26 cellular contexts compared by ENCODE assay signal in the genomic region with DNA sequence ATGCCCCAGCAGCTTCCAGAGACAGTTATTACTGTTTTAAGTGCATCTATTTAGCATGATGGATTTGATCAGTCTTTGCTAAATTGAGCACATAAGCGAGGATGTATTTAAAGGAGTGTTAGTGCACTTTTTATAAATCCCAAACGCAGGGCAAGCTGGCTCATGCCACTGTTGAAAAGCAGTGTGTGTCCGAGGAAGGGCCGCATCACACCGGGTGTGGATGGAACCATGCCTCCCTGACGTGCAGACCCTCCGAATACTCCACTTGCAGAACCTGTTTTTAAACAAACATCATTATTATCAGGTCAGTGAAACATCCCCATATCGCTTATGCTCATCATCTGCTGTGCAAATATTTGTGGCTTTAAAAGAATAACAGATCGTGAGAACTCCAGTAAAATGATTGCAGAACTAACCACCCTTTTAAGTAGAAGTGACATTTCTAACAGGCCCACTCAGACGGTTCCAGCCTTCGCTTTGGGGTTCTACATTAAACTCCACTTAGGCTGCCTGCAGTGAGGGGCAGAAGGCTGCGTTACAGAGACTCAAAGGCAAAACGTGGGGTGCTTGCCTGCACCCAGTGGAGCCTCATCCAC.
DNase-seq lines count a peak whose midpoint lies in the region; ATAC-seq and TF ChIP-seq lines count a peak whose summit lies in the region.
"Had no signal": no experiment of that assay in that cellular context is flagged by ENCODE, and none has a peak within 500 bp of the region (broad histone marks: within the 10 kb centered on the region; RNA-seq: fewer than 3 reads in every experiment).

No MANE protein-coding gene starts in this region.

- H3K9me3 ChIP-seq in Caco-2 (peaks cover 4% of the 10 kb centered on the region), IMR-90 (ENCODE audit: control insufficient read depth, insufficient read depth, low read length) (no peaks in the 10 kb centered on the region), iPS-18c (ENCODE audit: control insufficient read depth, insufficient read depth, low read length) (no peaks in the 10 kb centered on the region)
- no peaks in the 10 kb centered on the region for H3K9me3 ChIP-seq in naive thymus-derived CD4-positive, alpha-beta T cell (ENCODE audit: control insufficient read depth in 2 of 3, low read length in 3 of 3)
- H3K9me3 ChIP-seq: BLaER1 treated with 17β-estradiol and CSF1 and Interleukin-3, amounts not matched to agents 10 nM and 100 nM; Peyer's patch; prostate gland; testis had no signal

- H3K4me2 ChIP-seq in IMR-90 (ENCODE audit: low read depth, low read length) = no peak overlapping the region
- H3K4me2 ChIP-seq: BLaER1 treated with 17β-estradiol and CSF1 and Interleukin-3, amounts not matched to agents 10 nM and 100 nM had no signal

- no peak overlapping the region for H2AFZ ChIP-seq in IMR-90 (replicated peaks; ENCODE audit: low read length, poor library complexity)

- no peak for TF ChIP-seq RAD21 in IMR-90 (IDR thresholded peaks at IDR 0.05; ENCODE audit: low read length)

- no peak overlapping the region for H2BK5ac ChIP-seq in IMR-90 (ENCODE audit: low read depth, low read length, poor library complexity, severe bottlenecking)

- intact Hi-C loops in Caco-2 (cut with micrococcal nuclease; ENCODE audit: unreplicated experiment) = no loop called here
- intact Hi-C loops in IMR-90 (cut with micrococcal nuclease) = no loop called here
- intact Hi-C loops in naive thymus-derived CD4-positive, alpha-beta T cell (cut with micrococcal nuclease) = no loop called here

- H3K4ac ChIP-seq in IMR-90 (ENCODE audit: low read depth, low read length) = no peak overlapping the region

- no peaks in the 10 kb centered on the region for H3K36me3 ChIP-seq in Caco-2 (ENCODE audit: control insufficient read depth, insufficient read depth, low read length)
- no peaks in the 10 kb centered on the region for H3K36me3 ChIP-seq in IMR-90 (ENCODE audit: control insufficient read depth, insufficient read depth, low read length)
- H3K36me3 ChIP-seq in naive thymus-derived CD4-positive, alpha-beta T cell (ENCODE audit: control insufficient read depth in 2 of 3, insufficient read depth in 3 of 3, low read length in 3 of 3) = no peaks in the 10 kb centered on the region
- H3K36me3 ChIP-seq: BLaER1 treated with 17β-estradiol and CSF1 and Interleukin-3, amounts not matched to agents 10 nM and 100 nM; brain microvascular endothelial cell; Peyer's patch; prostate gland had no signal

- peaks cover 4% of the 10 kb centered on the region for H3K4me1 Mint-ChIP-seq in Caco-2 (ENCODE audit: low read depth, unreplicated experiment)
- H3K4me1 Mint-ChIP-seq in naive thymus-derived CD4-positive, alpha-beta T cell = no peaks in the 10 kb centered on the region
- H3K4me1 Mint-ChIP-seq: activated B cell treated with CpG ODN at 0.5 μM for 24 hours, memory B cell had no signal

- peaks cover 38% of the 10 kb centered on the region for H3K4me1 ChIP-seq in Caco-2
- H3K4me1 ChIP-seq in IMR-90 (ENCODE audit: control insufficient read depth, insufficient read depth, low read length) = 0 out of 2 replicates have a peak, but pooled peaks cover 2% of the 10 kb centered on the region
- no peaks in the 10 kb centered on the region for H3K4me1 ChIP-seq in naive thymus-derived CD4-positive, alpha-beta T cell (ENCODE audit: control insufficient read depth in 2 of 2, insufficient read depth in 2 of 2, low read length in 2 of 2)
- H3K4me1 ChIP-seq: BLaER1 treated with 17β-estradiol and CSF1 and Interleukin-3, amounts not matched to agents 10 nM and 100 nM; Peyer's patch; prostate gland had no signal

- no peak overlapping the region for H3K27ac Mint-ChIP-seq in Caco-2 (ENCODE audit: unreplicated experiment)
- no peak overlapping the region for H3K27ac Mint-ChIP-seq in naive thymus-derived CD4-positive, alpha-beta T cell
- H3K27ac Mint-ChIP-seq: activated B cell treated with CpG ODN at 0.5 μM for 24 hours; activated T-cell treated with anti-CD3 and anti-CD28 coated beads, Interleukin-2, amount 50 U/mL, for 72 hours; memory B cell had no signal

- no peak overlapping the region for H3K9ac ChIP-seq in IMR-90 (ENCODE audit: low read depth, low read length)
- H3K9ac ChIP-seq: BLaER1 treated with 17β-estradiol and CSF1 and Interleukin-3, amounts not matched to agents 10 nM and 100 nM had no signal

- H3K18ac ChIP-seq in IMR-90 (ENCODE audit: low read depth, low read length) = no peak overlapping the region

- H3K56ac ChIP-seq in IMR-90 (ENCODE audit: extremely low read depth, insufficient read depth, low read length) = no peak overlapping the region

- no peak overlapping the region for H2BK20ac ChIP-seq in IMR-90 (ENCODE audit: low read depth, low read length)

- no peak overlapping the region for H4K8ac ChIP-seq in IMR-90 (ENCODE audit: low read depth in 2 of 2, low read length in 2 of 2)

- H4K5ac ChIP-seq in IMR-90 (ENCODE audit: low read depth, low read length) = no peak overlapping the region

- dilution Hi-C loops in IMR-90 (cut with HindIII; ENCODE audit: low sequenced_read_pairs, unreplicated experiment) = no loop called here

- CTCF ChIA-PET in Caco-2 (lab: Charles Lee) (no interaction called here), IMR-90 (lab: Yijun Ruan, JAX) (no interaction called here)
- CTCF ChIA-PET in naive thymus-derived CD4-positive, alpha-beta T cell (lab: Charles Lee) = no interaction called here

- H3K4me3 Mint-ChIP-seq in Caco-2 (ENCODE audit: unreplicated experiment) = no peak overlapping the region
- H3K4me3 Mint-ChIP-seq in naive thymus-derived CD4-positive, alpha-beta T cell = no peak overlapping the region
- H3K4me3 Mint-ChIP-seq: activated B cell treated with CpG ODN at 0.5 μM for 24 hours; activated T-cell treated with anti-CD3 and anti-CD28 coated beads, Interleukin-2, amount 50 U/mL, for 72 hours; memory B cell had no signal

- H3K9me3 Mint-ChIP-seq in Caco-2 (ENCODE audit: unreplicated experiment) = peaks cover 2% of the 10 kb centered on the region
- peaks cover 0 to 2% (median 0%) of the 10 kb centered on the region in 11 donors for H3K9me3 Mint-ChIP-seq in naive thymus-derived CD4-positive, alpha-beta T cell
- H3K9me3 Mint-ChIP-seq: activated B cell treated with CpG ODN at 0.5 μM for 24 hours; activated T-cell treated with anti-CD3 and anti-CD28 coated beads, Interleukin-2, amount 50 U/mL, for 72 hours; memory B cell had no signal

- no peaks in the 10 kb centered on the region for H3K27me3 Mint-ChIP-seq in Caco-2 (ENCODE audit: insufficient read depth, unreplicated experiment)
- peaks cover 0 to 18% (median 4%) of the 10 kb centered on the region in 5 donors for H3K27me3 Mint-ChIP-seq in naive thymus-derived CD4-positive, alpha-beta T cell
- H3K27me3 Mint-ChIP-seq: activated B cell treated with CpG ODN at 0.5 μM for 24 hours, memory B cell had no signal

- H3K23ac ChIP-seq in IMR-90 (ENCODE audit: low read depth, low read length) = no peak overlapping the region

- no peaks in the 10 kb centered on the region; a peak in 1 of 4 replicates for H3K79me1 ChIP-seq in IMR-90 (ENCODE audit: low read depth in 1 of 2, low read length in 2 of 2)

- POLR2A ChIA-PET in Caco-2 (lab: Charles Lee) = no interaction called here
- POLR2A ChIA-PET in IMR-90 (lab: Charles Lee; ENCODE audit: unreplicated experiment) = no interaction called here
- POLR2A ChIA-PET in naive thymus-derived CD4-positive, alpha-beta T cell (lab: Charles Lee) = no interaction called here

- peaks cover 8% of the 10 kb centered on the region; the same call in 1 of the 2 replicates for H3K9me1 ChIP-seq in IMR-90 (ENCODE audit: insufficient read depth, low read length)

- ATAC-seq in IMR-90 (ENCODE audit: low read depth) = no peak; the same call in 1 of the 2 replicates
- ATAC-seq in HG03097 (IDR thresholded peaks at IDR 0.05; ENCODE audit: low FRiP score, unreplicated experiment) = no peak
- ATAC-seq in naive thymus-derived CD4-positive, alpha-beta T cell = no peak
- ATAC-seq: activated T-cell treated with anti-CD3 and anti-CD28 coated beads, Interleukin-2, amount 50 U/mL, for 72 hours; left cardiac atrium had no signal

- H3K27me3 ChIP-seq in Caco-2 (replicated peaks; ENCODE audit: control insufficient read depth, insufficient read depth, low read length) (no peaks in the 10 kb centered on the region), IMR-90 (ENCODE audit: control insufficient read depth, insufficient read depth, low read length) (peaks cover 3% of the 10 kb centered on the region)
- no peaks in the 10 kb centered on the region for H3K27me3 ChIP-seq in naive thymus-derived CD4-positive, alpha-beta T cell (ENCODE audit: control insufficient read depth in 2 of 2, insufficient read depth in 2 of 2, low read length in 2 of 2)
- H3K27me3 ChIP-seq: BLaER1 treated with 17β-estradiol and CSF1 and Interleukin-3, amounts not matched to agents 10 nM and 100 nM; brain microvascular endothelial cell; Peyer's patch; testis had no signal

- H2AK9ac ChIP-seq in IMR-90 (replicated peaks; ENCODE audit: low read depth, low read length, poor library complexity) = no peak overlapping the region

- no peak overlapping the region for H3K4me3 ChIP-seq in Caco-2 (ENCODE audit: low read depth, low read length)
- no peak overlapping the region for H3K4me3 ChIP-seq in IMR-90 (ENCODE audit: insufficient read depth, low read depth, low read length)
- H3K4me3 ChIP-seq in iPS-18c (ENCODE audit: insufficient read depth, low read depth, low read length) = 0 out of 2 replicates have a peak overlapping the region, but pooled peaks have one; percentile 22
- no peak overlapping the region for H3K4me3 ChIP-seq in naive thymus-derived CD4-positive, alpha-beta T cell (ENCODE audit: low read length)
- no peak overlapping the region for H3K4me3 ChIP-seq in foreskin fibroblast (ENCODE audit: low read depth in 1 of 2, low read length in 2 of 2)
- H3K4me3 ChIP-seq: BLaER1 treated with 17β-estradiol and CSF1 and Interleukin-3, amounts not matched to agents 10 nM and 100 nM; Peyer's patch; prostate gland; testis had no signal

- BruUV-seq in Caco-2 (replicated peaks; lab: Mats Ljungman, UMichigan) = no TSS peak
- BruUV-seq in IMR-90 (replicated peaks; lab: Mats Ljungman, UMichigan) = no TSS peak

- H3K14ac ChIP-seq in IMR-90 (replicated peaks; ENCODE audit: low read depth, low read length) = no peak overlapping the region

- H2BK15ac ChIP-seq in IMR-90 (ENCODE audit: low read depth, low read length) = no peak overlapping the region

- no peak overlapping the region for H3K27ac ChIP-seq in IMR-90 (ENCODE audit: insufficient read depth, low read length)
- peak overlapping the region; percentile 82 for H3K27ac ChIP-seq in VCaP
- no peak overlapping the region for H3K27ac ChIP-seq in naive thymus-derived CD4-positive, alpha-beta T cell (ENCODE audit: low read depth, low read length)
- H3K27ac ChIP-seq: BLaER1 treated with 17β-estradiol and CSF1 and Interleukin-3, amounts not matched to agents 10 nM and 100 nM; brain microvascular endothelial cell; Peyer's patch; prostate gland; testis had no signal

- DNase-seq in Caco-2 = peak; percentile 23 to 47
- DNase-seq in IMR-90 = peak; percentile 29
- DNase-seq in KG1 (lab: John Stamatoyannopoulos, UW) = no peak
- DNase-seq in naive thymus-derived CD4-positive, alpha-beta T cell = no peak
- no peak for DNase-seq in foreskin fibroblast
- DNase-seq: activated B cell treated with CpG ODN at 0.5 μM for 24 hours; activated naive CD4-positive, alpha-beta T cell; activated T-cell treated with anti-CD3 and anti-CD28 coated beads, Interleukin-2, amount 50 U/mL, for 72 hours; brain microvascular endothelial cell; effector CD4-positive, alpha-beta T cell; head of caudate nucleus; left cardiac atrium; NCI-H1694; NCI-H2171; NCI-H510A treated with DMSO at 0.1 percent for 48 hours; Peyer's patch; SIG-M5; stimulated activated CD4-positive, alpha-beta T cell treated with anti-CD3 and anti-CD28 coated beads, Interleukin-15, amount 100 ng/mL, for 24 hours; stimulated activated naive CD4-positive, alpha-beta T cell treated with Interleukin-2 at 50 U/mL for 16 hours; testis had no signal

- no peak for TF ChIP-seq CTCF in Caco-2 (IDR thresholded peaks at IDR 0.05; ENCODE audit: insufficient read depth in 1 of 2, low read depth in 1 of 2, low read length in 1 of 2, severe bottlenecking in 1 of 2, unreplicated experiment in 1 of 2)
- TF ChIP-seq CTCF in IMR-90 (conservative IDR thresholded peaks at IDR 0.05; ENCODE audit: low read depth, low read length) = no peak
- TF ChIP-seq CTCF in VCaP (conservative IDR thresholded peaks at IDR 0.05) = no peak
- TF ChIP-seq CTCF in foreskin fibroblast (IDR thresholded peaks at IDR 0.05; ENCODE audit: low read depth, low read length) = no peak

- H4K91ac ChIP-seq in IMR-90 (ENCODE audit: insufficient read depth, low read depth, low read length) = no peak overlapping the region

- 53% methylated on average over 7 of the region's 13 CpGs; no CpG with 5 or more reads in 1 of the 2 experiments for whole genome bisulfite sequencing in IMR-90 (ENCODE audit: extremely low coverage in 2 of 2, insufficient read length in 1 of 2), 2 experiments

- no peak for TF ChIP-seq POLR2A in IMR-90 (IDR thresholded peaks at IDR 0.05; ENCODE audit: low read depth, low read length)

- no peak overlapping the region for H2AK5ac ChIP-seq in IMR-90 (ENCODE audit: low read depth, low read length)

- H3K36me3 Mint-ChIP-seq in Caco-2 (ENCODE audit: insufficient read depth, unreplicated experiment) = no peaks in the 10 kb centered on the region
- no peaks in the 10 kb centered on the region for H3K36me3 Mint-ChIP-seq in naive thymus-derived CD4-positive, alpha-beta T cell
- H3K36me3 Mint-ChIP-seq: memory B cell had no signal

- no peaks in the 10 kb centered on the region for H4K20me1 ChIP-seq in IMR-90 (ENCODE audit: insufficient read depth, low read length)
- H4K20me1 ChIP-seq: BLaER1 treated with 17β-estradiol and CSF1 and Interleukin-3, amounts not matched to agents 10 nM and 100 nM had no signal

- no peak overlapping the region for H2BK120ac ChIP-seq in IMR-90 (ENCODE audit: low read depth, low read length)

- in situ Hi-C loops in IMR-90 (cut with MboI; ENCODE audit: low sequenced_read_pairs) = no loop called here

Comparison
In these comparisons a context has a peak if more than half of its experiments do, and no peak if none do; other contexts are left out.
1. DNase-seq: peak in Caco-2 (2 of 2) and IMR-90 (single experiment); none in KG1 (single experiment), naive thymus-derived CD4-positive, alpha-beta T cell (0 of 9) and foreskin fibroblast (0 of 2).